7 cellular contexts compared by ENCODE assay signal in genomic region chr19:47231215-47232054, GRCh38. TPM values are rescaled to one million over a fixed set of nuclear protein-coding genes. Genes with fewer than 3 reads are reported as not detected.
DNase-seq lines count a peak whose midpoint lies in the region; ATAC-seq and TF ChIP-seq lines count a peak whose summit lies in the region.

No MANE protein-coding gene starts in this region.

- POLR2A ChIA-PET in PC-9 (lab: Charles Lee; ENCODE audit: unreplicated experiment) = interaction anchor here (0.5 kb wide), 1 partner anchor 145 kb away, joined by 4 read pairs; no protein-coding TSS in a partner anchor
- POLR2A ChIA-PET in naive thymus-derived CD8-positive, alpha-beta T cell (lab: Charles Lee) = interaction anchor here (0.9 to 1.8 kb wide), 6 partner anchors 9 to 86 kb away, joined by 3 to 15 read pairs (median 8); partner anchors contain the start of gene CCDC9

- H3K27me3 Mint-ChIP-seq in naive thymus-derived CD8-positive, alpha-beta T cell = no peaks in the 10 kb centered on the region
- no peaks in the 10 kb centered on the region for H3K27me3 Mint-ChIP-seq in stimulated activated memory B cell treated with anti-CD40 and anti-IgM and Interleukin-4, amounts not matched to agents 10 μg/mL and 1 μg/mL and 100 μg/mL, for 72 hours

- ATAC-seq in GM18498 (IDR thresholded peaks at IDR 0.05; ENCODE audit: unreplicated experiment) = peak; percentile 36
- peak; percentile 21 for ATAC-seq in HG03045 (IDR thresholded peaks at IDR 0.05; ENCODE audit: unreplicated experiment)
- ATAC-seq in naive thymus-derived CD8-positive, alpha-beta T cell = peak; percentile 50 to 63
- peak; percentile 73 for ATAC-seq in stimulated activated memory B cell treated with anti-CD40 and anti-IgM and Interleukin-4, amounts not matched to agents 10 μg/mL and 1 μg/mL and 100 μg/mL, for 72 hours

- H3K9me2 ChIP-seq in PC-9 (ENCODE audit: insufficient read depth) = no peaks in the 10 kb centered on the region

- DNase-seq in PC-9 = peak; percentile 64 to 85
- peak; percentile 76 to 90 for DNase-seq in activated T-helper 1 cell treated with anti-CD3 and anti-CD28 coated beads, Interleukin-2, amount 50 U/mL, for 16 hours (ENCODE audit: low read depth in 1 of 2, low spot score in 1 of 2)
- peak; percentile 76 for DNase-seq in fibroblast of mammary gland (ENCODE audit: low read depth)
- peak; percentile 82 to 95 (median 86) for DNase-seq in naive thymus-derived CD8-positive, alpha-beta T cell

- H3K79me2 ChIP-seq in PC-9 (ENCODE audit: low read depth) = peaks cover 18% of the 10 kb centered on the region

- no peaks in the 10 kb centered on the region for H3K27me3 ChIP-seq in PC-9 (ENCODE audit: insufficient read depth, low read depth)

- H3K4me2 ChIP-seq in PC-9 = peak overlapping the region; percentile 93

- H3K9me3 ChIP-seq in PC-9 (ENCODE audit: insufficient read depth, low read depth) = no peaks in the 10 kb centered on the region

- TF ChIP-seq CTCF in PC-9 (conservative IDR thresholded peaks at IDR 0.05) = no peak
- no peak for TF ChIP-seq CTCF in fibroblast of mammary gland (conservative IDR thresholded peaks at IDR 0.05; ENCODE audit: control insufficient read depth, insufficient read depth, low read depth, low read length)

- H3K36me3 ChIP-seq in PC-9 (ENCODE audit: low read depth) = no peaks in the 10 kb centered on the region

- H4K20me1 ChIP-seq in PC-9 (ENCODE audit: insufficient read depth) = peaks cover 18% of the 10 kb centered on the region

- H3K27ac Mint-ChIP-seq in naive thymus-derived CD8-positive, alpha-beta T cell = peak overlapping the region; percentile 66 to 95 (median 92)
- peak overlapping the region; percentile 59 for H3K27ac Mint-ChIP-seq in stimulated activated memory B cell treated with anti-CD40 and anti-IgM and Interleukin-4, amounts not matched to agents 10 μg/mL and 1 μg/mL and 100 μg/mL, for 72 hours

- peak overlapping the region; percentile 75 for H2AFZ ChIP-seq in PC-9

- peaks cover 60% of the 10 kb centered on the region for H3F3A ChIP-seq in PC-9 (ENCODE audit: insufficient read depth, low read depth)

- H3K4me3 Mint-ChIP-seq in naive thymus-derived CD8-positive, alpha-beta T cell = peak overlapping the region; percentile 24 to 87 (median 82)
- H3K4me3 Mint-ChIP-seq in stimulated activated memory B cell treated with anti-CD40 and anti-IgM and Interleukin-4, amounts not matched to agents 10 μg/mL and 1 μg/mL and 100 μg/mL, for 72 hours = peak overlapping the region; percentile 56

- CTCF ChIA-PET in PC-9 (lab: Charles Lee) = interaction anchor here (1.2 to 1.7 kb wide), 2 partner anchors 13 to 21 kb away, joined by 5 to 6 read pairs; no protein-coding TSS in a partner anchor

- H3K4me1 Mint-ChIP-seq in naive thymus-derived CD8-positive, alpha-beta T cell = peaks cover 17 to 31% (median 23%) of the 10 kb centered on the region in 4 donors
- H3K4me1 Mint-ChIP-seq in stimulated activated memory B cell treated with anti-CD40 and anti-IgM and Interleukin-4, amounts not matched to agents 10 μg/mL and 1 μg/mL and 100 μg/mL, for 72 hours = peaks cover 29% of the 10 kb centered on the region

- no peaks in the 10 kb centered on the region for H3K36me3 Mint-ChIP-seq in naive thymus-derived CD8-positive, alpha-beta T cell
- H3K36me3 Mint-ChIP-seq in stimulated activated memory B cell treated with anti-CD40 and anti-IgM and Interleukin-4, amounts not matched to agents 10 μg/mL and 1 μg/mL and 100 μg/mL, for 72 hours = no peaks in the 10 kb centered on the region

- peaks cover 49% of the 10 kb centered on the region for H3K4me1 ChIP-seq in PC-9 (replicated peaks; ENCODE audit: insufficient read depth)

- H3K4me3 ChIP-seq in PC-9 (peak overlapping the region; percentile 99), fibroblast of mammary gland (ENCODE audit: control insufficient read depth, low read depth, low read length) (peak overlapping the region; percentile 68)

- no peaks in the 10 kb centered on the region for H3K9me3 Mint-ChIP-seq in naive thymus-derived CD8-positive, alpha-beta T cell
- H3K9me3 Mint-ChIP-seq in stimulated activated memory B cell treated with anti-CD40 and anti-IgM and Interleukin-4, amounts not matched to agents 10 μg/mL and 1 μg/mL and 100 μg/mL, for 72 hours = no peaks in the 10 kb centered on the region

- 0 out of 2 replicates have a peak overlapping the region, but pooled peaks have one; percentile 68 for H3K27ac ChIP-seq in PC-9

- no TSS peak for BruUV-seq in PC-9 (replicated peaks; lab: Mats Ljungman, UMichigan)

- intact Hi-C loops in PC-9 (cut with micrococcal nuclease; ENCODE audit: unreplicated experiment) = no loop called here

RNA-seq across cellular contexts. Expression of gene BBC3, which starts 0.4 kb away (rescaled TPM):
- total RNA-seq in PC-9 (2021) = 18.3 and 18.8 TPM in 2 replicates
- total RNA-seq in naive thymus-derived CD8-positive, alpha-beta T cell = 10 to 100 TPM; 37.0 to 37.4 TPM
- 10 to 100 TPM in 1 of 3 donors, 1 to 10 TPM in 2; 7.2 to 13.0 (median 7.3) TPM for polyA plus RNA-seq in naive thymus-derived CD8-positive, alpha-beta T cell

RNA-seq across cellular contexts. Expression of gene CCDC9, which starts 24.9 kb away (rescaled TPM):
- total RNA-seq in PC-9 (2021) = 34.7 and 37.0 TPM in 2 replicates
- total RNA-seq in naive thymus-derived CD8-positive, alpha-beta T cell = 10 to 100 TPM; 53.0 to 53.1 TPM
- 10 to 100 TPM in 1 of 3 donors, 1 to 10 TPM in 2; 5.0 to 10.8 (median 7.1) TPM for polyA plus RNA-seq in naive thymus-derived CD8-positive, alpha-beta T cell

RNA-seq across cellular contexts. Expression of gene INAFM1, which starts 43.2 kb away (rescaled TPM):
- total RNA-seq in PC-9 (2021) = 13.5 and 21.3 TPM in 2 replicates
- total RNA-seq in naive thymus-derived CD8-positive, alpha-beta T cell = 10 to 100 TPM; 17.6 to 19.7 TPM
- 1 to 10 TPM; 2.4 to 5.3 (median 3.4) TPM for polyA plus RNA-seq in naive thymus-derived CD8-positive, alpha-beta T cell

Comparison
In these comparisons a context has a peak if more than half of its experiments do, and no peak if none do; other contexts are left out.
1. Peak in every context shown above with its lines: DNase-seq, ATAC-seq, H3K4me3 ChIP-seq and H3K27ac ChIP-seq.
2. ATAC-seq: peak in every context shown above with its lines; median percentile 73 in stimulated activated memory B cell treated with anti-CD40 and anti-IgM and Interleukin-4, amounts not matched to agents 10 μg/mL and 1 μg/mL and 100 μg/mL, for 72 hours; 56 in naive thymus-derived CD8-positive, alpha-beta T cell; 36 in GM18498; 21 in HG03045.